In the genomic region with DNA sequence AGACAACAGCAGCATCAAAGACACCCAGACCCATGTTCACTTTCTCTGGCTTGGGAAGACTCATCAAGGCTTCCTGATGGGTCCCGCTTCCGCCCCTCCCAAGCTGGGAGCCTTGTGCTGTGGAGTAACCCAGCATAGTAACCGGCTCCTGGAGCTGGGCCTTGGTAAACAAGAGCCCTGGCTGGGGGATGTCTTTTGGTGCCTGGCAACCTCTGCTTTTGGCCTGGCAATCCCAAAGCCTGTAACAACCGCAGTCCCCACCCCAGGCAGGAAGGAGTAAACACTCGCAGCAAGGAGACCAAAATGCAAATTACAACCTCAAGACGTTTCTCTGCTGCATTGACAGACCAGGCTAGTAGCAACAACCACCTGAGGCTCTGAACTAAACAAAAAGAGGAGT, we compare ENCODE assay signal across 9 cellular contexts. TPM values are rescaled to one million over a fixed set of nuclear protein-coding genes. Genes with fewer than 3 reads are reported as not detected.
DNase-seq lines count a peak whose midpoint lies in the region; ATAC-seq and TF ChIP-seq lines count a peak whose summit lies in the region.
"Had no signal": no experiment of that assay in that cellular context is flagged by ENCODE, and none has a peak within 500 bp of the region (broad histone marks: within the 10 kb centered on the region; RNA-seq: fewer than 3 reads in every experiment).

No MANE protein-coding gene starts in this region.

- no peak for ATAC-seq in GM18858 (IDR thresholded peaks at IDR 0.05; ENCODE audit: unreplicated experiment)

- H3K36me3 Mint-ChIP-seq in endodermal cell (ENCODE audit: low read depth): no peaks in the 10 kb centered on the region
- H3K36me3 Mint-ChIP-seq: mesothelial cell of epicardium had no signal

- H3K27me3 Mint-ChIP-seq in endodermal cell (ENCODE audit: insufficient read depth): no peaks in the 10 kb centered on the region

- DNase-seq in AG08396 (ENCODE audit: low spot score) (peak; percentile 63), NCI-H1092 treated with DMSO at 0.1 percent for 48 hours (lab: John Stamatoyannopoulos, UW) (peak; percentile 75), endodermal cell (peak; percentile 76), amniotic stem cell (lab: John Stamatoyannopoulos, UW) (no peak), retina (no peak)
- no peak for DNase-seq in activated naive CD4-positive, alpha-beta T cell treated with anti-CD3 and anti-CD28 coated beads, Interleukin-2, amount 50 U/mL, for 16 hours

- H3K4me1 ChIP-seq in endodermal cell (ENCODE audit: control insufficient read depth, insufficient read depth, low read length) (no peaks in the 10 kb centered on the region), mucosa of stomach (ENCODE audit: control insufficient read depth, insufficient read depth, low read length) (peaks cover 24% of the 10 kb centered on the region)

- H3K27me3 ChIP-seq in endodermal cell (ENCODE audit: control insufficient read depth, insufficient read depth, low read length, poor library complexity, severe bottlenecking): no peaks in the 10 kb centered on the region
- H3K27me3 ChIP-seq in mucosa of stomach (ENCODE audit: control insufficient read depth, insufficient read depth, low read length): no peaks in the 10 kb centered on the region

- H3K4me3 ChIP-seq in endodermal cell (ENCODE audit: low read length): no peak overlapping the region
- H3K4me3 ChIP-seq in mucosa of stomach (ENCODE audit: low read length): no peak overlapping the region

- peaks cover 9% of the 10 kb centered on the region for H3K4me1 Mint-ChIP-seq in endodermal cell

- H3K9me3 ChIP-seq in endodermal cell (ENCODE audit: control insufficient read depth, low read length): no peaks in the 10 kb centered on the region
- H3K9me3 ChIP-seq in mucosa of stomach (ENCODE audit: control insufficient read depth, low read length): no peaks in the 10 kb centered on the region

- H3K27ac ChIP-seq in endodermal cell (ENCODE audit: low read depth, low read length): no peak overlapping the region

- WGBS in endodermal cell (ENCODE audit: insufficient coverage in 1 of 2, insufficient read length in 1 of 2), 2 experiments: 71 to 83% methylated on average over 4 to 6 of the region's 6 CpGs

- peak overlapping the region; percentile 15 for H3K9ac ChIP-seq in endodermal cell (ENCODE audit: extremely low read depth, low read length, poor library complexity, severe bottlenecking)
- H3K9ac ChIP-seq in mucosa of stomach (ENCODE audit: low read length): peak overlapping the region; percentile 47

- H3K9me3 Mint-ChIP-seq in endodermal cell: no peaks in the 10 kb centered on the region
- H3K9me3 Mint-ChIP-seq: mesothelial cell of epicardium had no signal

- TF ChIP-seq CTCF in endodermal cell (conservative IDR thresholded peaks at IDR 0.05): no peak

- no peaks in the 10 kb centered on the region for H3K36me3 ChIP-seq in endodermal cell (ENCODE audit: control insufficient read depth, insufficient read depth, low read length)
- H3K36me3 ChIP-seq in mucosa of stomach (ENCODE audit: control insufficient read depth, insufficient read depth, low read length): no peaks in the 10 kb centered on the region

- no peak overlapping the region for H3K4me3 Mint-ChIP-seq in endodermal cell
- H3K4me3 Mint-ChIP-seq: mesothelial cell of epicardium had no signal

- peak overlapping the region; percentile 70 for H3K27ac Mint-ChIP-seq in endodermal cell
- H3K27ac Mint-ChIP-seq: mesothelial cell of epicardium had no signal

RNA-seq across cellular contexts. Expression of a gene that starts 16.9 kb away (rescaled TPM):
- 100 to 1,000 TPM; 145 to 165 TPM for total RNA-seq in endodermal cell
- 110 TPM for polyA plus RNA-seq in endodermal cell (2013, experiment 1 of 2)
- 105 TPM for polyA plus RNA-seq in endodermal cell (2013, experiment 2 of 2)

RNA-seq across cellular contexts. Expression of a gene that starts 51.4 kb away (rescaled TPM):
- total RNA-seq in endodermal cell: 100 to 1,000 TPM; 119 to 120 TPM
- 121 TPM for polyA plus RNA-seq in endodermal cell (2013, experiment 1 of 2)
- polyA plus RNA-seq in endodermal cell (2013, experiment 2 of 2): 114 TPM

RNA-seq across cellular contexts. Expression of a gene that starts 58.1 kb away (rescaled TPM):
- total RNA-seq in endodermal cell: 10 to 100 TPM; 61.5 to 79.9 TPM
- 69.1 TPM for polyA plus RNA-seq in endodermal cell (2013, experiment 1 of 2)
- polyA plus RNA-seq in endodermal cell (2013, experiment 2 of 2): 71.4 TPM

Comparison
In these comparisons a context has a peak if more than half of its experiments do, and no peak if none do; other contexts are left out.
1. DNase-seq: peak in AG08396 (single experiment), NCI-H1092 treated with DMSO at 0.1 percent for 48 hours (single experiment) and endodermal cell (single experiment); none in amniotic stem cell (single experiment), retina (single experiment) and activated naive CD4-positive, alpha-beta T cell treated with anti-CD3 and anti-CD28 coated beads, Interleukin-2, amount 50 U/mL, for 16 hours (single experiment).